19 cellular contexts compared by ENCODE assay signal in the genomic region with DNA sequence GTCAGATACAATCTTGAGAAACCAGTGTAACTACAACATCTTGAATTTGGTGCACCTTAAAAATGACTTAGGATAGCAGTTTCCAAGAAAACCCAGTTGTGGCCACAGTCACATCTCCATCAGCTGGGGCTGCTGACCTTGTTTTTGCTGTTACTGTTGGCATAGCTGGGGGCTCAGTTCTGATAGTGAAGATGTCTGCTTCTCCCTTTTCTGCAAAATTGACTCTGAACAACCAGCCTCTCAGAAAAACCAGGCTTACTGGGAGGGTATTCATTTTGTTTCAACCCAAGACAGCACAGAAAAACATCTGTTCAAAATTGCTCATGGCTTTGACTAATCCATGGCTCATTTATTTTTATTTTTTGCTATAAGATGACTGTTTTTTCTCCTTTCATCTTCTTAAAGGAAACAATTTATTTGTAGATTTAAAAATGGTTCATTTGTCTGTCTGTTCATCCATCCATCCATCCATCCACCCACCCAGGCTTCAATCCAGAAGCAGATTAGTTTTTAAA. TPM values are rescaled to one million over a fixed set of nuclear protein-coding genes. Genes with fewer than 3 reads are reported as not detected.
DNase-seq lines count a peak whose midpoint lies in the region; ATAC-seq and TF ChIP-seq lines count a peak whose summit lies in the region.
"Had no signal": no experiment of that assay in that cellular context is flagged by ENCODE, and none has a peak within 500 bp of the region (broad histone marks: within the 10 kb centered on the region; RNA-seq: fewer than 3 reads in every experiment).

No MANE protein-coding gene starts in this region.

- H3K9me2 ChIP-seq in PC-9 (ENCODE audit: insufficient read depth) = no peaks in the 10 kb centered on the region

- H3K9me3 ChIP-seq in PC-9 (ENCODE audit: insufficient read depth, low read depth) (no peaks in the 10 kb centered on the region), testis (no peaks in the 10 kb centered on the region)
- H3K9me3 ChIP-seq: HAP-1 had no signal

- no peaks in the 10 kb centered on the region for H3K36me3 Mint-ChIP-seq in mesothelial cell of epicardium
- H3K36me3 Mint-ChIP-seq: IgD-negative memory B cell had no signal

- H3K4me3 Mint-ChIP-seq in mesothelial cell of epicardium = no peak overlapping the region
- H3K4me3 Mint-ChIP-seq: IgD-negative memory B cell had no signal

- no peak overlapping the region for H3K4me3 ChIP-seq in PC-9
- no peak overlapping the region for H3K4me3 ChIP-seq in testis
- H3K4me3 ChIP-seq: HAP-1 had no signal

- TF ChIP-seq CTCF in PC-9 (conservative IDR thresholded peaks at IDR 0.05) = no peak
- no peak for TF ChIP-seq CTCF in mesothelial cell of epicardium (IDR thresholded peaks at IDR 0.05; ENCODE audit: unreplicated experiment)
- TF ChIP-seq CTCF in testis (IDR thresholded peaks at IDR 0.05) = no peak

- no peaks in the 10 kb centered on the region for H3K9me3 Mint-ChIP-seq in mesothelial cell of epicardium

- intact Hi-C loops in PC-9 (cut with micrococcal nuclease; ENCODE audit: unreplicated experiment) (loop anchor here (2.0 kb wide), 1 partner anchor 92 kb away; no protein-coding TSS in a partner anchor), testis (cut with DNase I; ENCODE audit: low total_unique reads) (no loop called here), left colon (cut with DNase I, micrococcal nuclease) (no loop called here)

- CTCF ChIA-PET in PC-9 (lab: Charles Lee) = no interaction called here

- peaks cover 44% of the 10 kb centered on the region for H3K4me1 ChIP-seq in PC-9 (replicated peaks; ENCODE audit: insufficient read depth)
- peaks cover 20% of the 10 kb centered on the region for H3K4me1 ChIP-seq in testis
- H3K4me1 ChIP-seq: HAP-1 had no signal

- H4K20me1 ChIP-seq in PC-9 (ENCODE audit: insufficient read depth) = no peaks in the 10 kb centered on the region

- no peaks in the 10 kb centered on the region for H3K36me3 ChIP-seq in PC-9 (ENCODE audit: low read depth)
- no peaks in the 10 kb centered on the region for H3K36me3 ChIP-seq in testis (ENCODE audit: low read depth, missing control alignments)
- H3K36me3 ChIP-seq: HAP-1 had no signal

- 0 out of 2 replicates have a peak, but pooled peaks cover 13% of the 10 kb centered on the region for H3F3A ChIP-seq in PC-9 (ENCODE audit: insufficient read depth, low read depth)

- DNase-seq in HCEC 1CT (peak; percentile 24), PC-9 (no peak), mesothelial cell of epicardium (ENCODE audit: low spot score in 2 of 2, unreplicated experiment in 2 of 2) (no peak), testis (no peak), NAMALWA (ENCODE audit: low spot score) (no peak), left colon (no peak), substantia nigra (lab: John Stamatoyannopoulos, UW) (no peak)
- DNase-seq: ACHN; DMS79; Kasumi-1; NCI-H1417; NCI-H1930; NK-92 treated with Interleukin-12 subunit alpha and Interleukin-12 subunit beta, amount 100 ng/mL, for 24 hours; SIG-M5 had no signal

- peaks cover 60% of the 10 kb centered on the region for H3K4me1 Mint-ChIP-seq in mesothelial cell of epicardium
- H3K4me1 Mint-ChIP-seq: IgD-negative memory B cell had no signal

- H3K27ac ChIP-seq in PC-9 (peak overlapping the region; percentile 64; the same call in 1 of the 2 replicates), testis (peak overlapping the region; percentile 16 to 65), substantia nigra (ENCODE audit: low read depth, low read length, poor library complexity, severe bottlenecking) (no peak overlapping the region)

- TF ChIP-seq POLR2A in testis (IDR thresholded peaks at IDR 0.05) = no peak

- no peak overlapping the region for H2AFZ ChIP-seq in PC-9

- H3K27me3 ChIP-seq in PC-9 (ENCODE audit: insufficient read depth, low read depth) = no peaks in the 10 kb centered on the region
- no peaks in the 10 kb centered on the region for H3K27me3 ChIP-seq in testis

- H3K4me2 ChIP-seq in PC-9 = 0 out of 2 replicates have a peak overlapping the region, but pooled peaks have one; percentile 78

- H3K27ac Mint-ChIP-seq in mesothelial cell of epicardium = peak overlapping the region; percentile 89
- H3K27ac Mint-ChIP-seq: IgD-negative memory B cell had no signal

- H3K27me3 Mint-ChIP-seq in mesothelial cell of epicardium (ENCODE audit: low read depth) = no peaks in the 10 kb centered on the region
- H3K27me3 Mint-ChIP-seq: IgD-negative memory B cell had no signal

- no peak for ATAC-seq in left colon

- POLR2A ChIA-PET in PC-9 (lab: Charles Lee; ENCODE audit: unreplicated experiment) = no interaction called here

- H3K79me2 ChIP-seq in PC-9 (ENCODE audit: low read depth) = no peaks in the 10 kb centered on the region

- BruUV-seq in PC-9 (replicated peaks; lab: Mats Ljungman, UMichigan) = no TSS peak

RNA-seq across cellular contexts. Expression of gene RASL11B, which starts 53.1 kb away (rescaled TPM):
- 0.25 TPM in 1 of 2 replicates, not detected in the other for total RNA-seq in PC-9 (2021)
- total RNA-seq in mesothelial cell of epicardium = 22.7 to 26.1 TPM (median 24.7 TPM) in 3 replicates
- 10 to 100 TPM; 16.7 to 25.5 TPM for total RNA-seq in testis
- polyA plus RNA-seq in testis (ENCODE audit: insufficient read depth, low read depth, low replicate concordance) = 15.3 TPM
- total RNA-seq in left colon = under 1 TPM in 1 of 2 donors, not detected in 1; 0.17 TPM
- total RNA-seq: G401, HT1080, OCI-LY7 had no signal

Comparison
In these comparisons a context has a peak if more than half of its experiments do, and no peak if none do; other contexts are left out.
1. RNA of gene RASL11B, which starts 53.1 kb away (total RNA-seq): 22.7 to 26.1 TPM in mesothelial cell of epicardium and 16.7 to 25.5 TPM in testis; 0.17 TPM in left colon and 0.25 TPM in PC-9; every median in the first group is over 10 times any median in the second.